In genomic region chr12:117473856-117474255, GRCh38 we compare ENCODE assay signal across 21 cellular contexts.
A peak's percentile ranks its signal among the peaks of the same experiment; 100 is the strongest.
DNase-seq lines count a peak whose midpoint lies in the region; FAIRE-seq and TF ChIP-seq lines count a peak whose summit lies in the region.
"Had no signal": no experiment of that assay in that cellular context is flagged by ENCODE, and none has a peak within 500 bp of the region (broad histone marks: within the 10 kb centered on the region; RNA-seq: fewer than 3 reads in every experiment).

No MANE protein-coding gene starts in this region.

- peak; percentile 49 for FAIRE-seq in kidney (lab: Jason Lieb, UNC)
- FAIRE-seq: A549, D721Med, G401.6, GM12891, GM19239 had no signal

- H3K36me3 Mint-ChIP-seq in endodermal cell (ENCODE audit: low read depth): no peaks in the 10 kb centered on the region
- H3K36me3 Mint-ChIP-seq: CD8-positive, alpha-beta T cell had no signal

- H3K27ac ChIP-seq in kidney (ENCODE audit: low read depth in 2 of 2, low read length in 2 of 2): no peak overlapping the region
- H3K27ac ChIP-seq in endodermal cell (ENCODE audit: low read depth, low read length): no peak overlapping the region
- H3K27ac ChIP-seq: 22Rv1; A549; BLaER1 treated with 17β-estradiol and CSF1 and Interleukin-3, amounts not matched to agents 10 nM and 100 nM; C4-2B had no signal

- DNase-seq in DMS 273 (lab: John Stamatoyannopoulos, UW; ENCODE audit: unreplicated experiment): peak; percentile 7
- no peak for DNase-seq in DMS 273 treated with DMSO at 0.1 percent for 48 hours (lab: John Stamatoyannopoulos, UW)
- no peak for DNase-seq in kidney
- DNase-seq in endodermal cell: no peak
- no peak for DNase-seq in superior temporal gyrus (ENCODE audit: extremely low spot score)
- DNase-seq: AML-193; Caco-2; Calu3; CD4-positive, alpha-beta T cell; CD8-positive, alpha-beta T cell; DMS79 treated with DMSO at 0.1 percent for 48 hours; GF-D8 had no signal

- no peak for TF ChIP-seq CTCF in kidney (IDR thresholded peaks at IDR 0.05; ENCODE audit: borderline replicate concordance, extremely low read depth, insufficient read depth)
- no peak for TF ChIP-seq CTCF in endodermal cell (conservative IDR thresholded peaks at IDR 0.05)

- H3K4me3 ChIP-seq in kidney (ENCODE audit: low read length in 2 of 2): no peak overlapping the region
- no peak overlapping the region for H3K4me3 ChIP-seq in endodermal cell (ENCODE audit: low read length)
- H3K4me3 ChIP-seq: A549; BLaER1 treated with 17β-estradiol and CSF1 and Interleukin-3, amounts not matched to agents 10 nM and 100 nM had no signal

- peaks cover 2% of the 10 kb centered on the region for H3K4me1 Mint-ChIP-seq in endodermal cell
- H3K4me1 Mint-ChIP-seq: B cell had no signal

- 95 to 100% methylated on average over 1 to 3 of the region's 3 CpGs for WGBS in endodermal cell (ENCODE audit: insufficient coverage in 1 of 2, insufficient read length in 1 of 2), 2 experiments

- H3K9ac ChIP-seq in kidney (ENCODE audit: low read length in 2 of 2): no peak overlapping the region
- H3K9ac ChIP-seq in endodermal cell (ENCODE audit: extremely low read depth, low read length, poor library complexity, severe bottlenecking): no peak overlapping the region
- H3K9ac ChIP-seq: BLaER1 treated with 17β-estradiol and CSF1 and Interleukin-3, amounts not matched to agents 10 nM and 100 nM had no signal

- H3K9me3 Mint-ChIP-seq in endodermal cell: peaks cover 5% of the 10 kb centered on the region
- H3K9me3 Mint-ChIP-seq: CD4-positive, alpha-beta T cell had no signal

- H3K27me3 Mint-ChIP-seq in endodermal cell (ENCODE audit: insufficient read depth): peaks cover 2% of the 10 kb centered on the region
- H3K27me3 Mint-ChIP-seq: CD4-positive, alpha-beta T cell had no signal

- H3K27ac Mint-ChIP-seq in endodermal cell: no peak overlapping the region
- H3K27ac Mint-ChIP-seq: B cell; CD4-positive, alpha-beta T cell; CD8-positive, alpha-beta T cell had no signal

- no peak overlapping the region for H3K4me3 Mint-ChIP-seq in endodermal cell
- H3K4me3 Mint-ChIP-seq: B cell; CD4-positive, alpha-beta T cell; CD8-positive, alpha-beta T cell had no signal

- intact Hi-C loops in kidney (cut with DNase I): no loop called here

- H3K4me1 ChIP-seq in kidney (ENCODE audit: control insufficient read depth in 1 of 2, insufficient read depth in 1 of 2, low read depth in 1 of 2, low read length in 2 of 2) (no peaks in the 10 kb centered on the region), endodermal cell (ENCODE audit: control insufficient read depth, insufficient read depth, low read length) (no peaks in the 10 kb centered on the region)
- H3K4me1 ChIP-seq: A549; BLaER1 treated with 17β-estradiol and CSF1 and Interleukin-3, amounts not matched to agents 10 nM and 100 nM; Caco-2 had no signal

- peaks cover 0 to 6% of the 10 kb centered on the region in 2 donors for H3K9me3 ChIP-seq in kidney (ENCODE audit: control insufficient read depth in 1 of 2, low read length in 2 of 2)
- H3K9me3 ChIP-seq in endodermal cell (ENCODE audit: control insufficient read depth, low read length): peaks cover 6% of the 10 kb centered on the region
- H3K9me3 ChIP-seq: Caco-2 had no signal

- H3K36me3 ChIP-seq in kidney (ENCODE audit: control insufficient read depth in 1 of 2, insufficient read depth in 2 of 2, low read length in 2 of 2): no peaks in the 10 kb centered on the region
- no peaks in the 10 kb centered on the region for H3K36me3 ChIP-seq in endodermal cell (ENCODE audit: control insufficient read depth, insufficient read depth, low read length)
- H3K36me3 ChIP-seq: BLaER1 treated with 17β-estradiol and CSF1 and Interleukin-3, amounts not matched to agents 10 nM and 100 nM had no signal

- H3K27me3 ChIP-seq in endodermal cell (ENCODE audit: control insufficient read depth, insufficient read depth, low read length, poor library complexity, severe bottlenecking): no peaks in the 10 kb centered on the region
- H3K27me3 ChIP-seq: BLaER1 treated with 17β-estradiol and CSF1 and Interleukin-3, amounts not matched to agents 10 nM and 100 nM had no signal
